ENCODE assay signal across 13 cellular contexts in genomic region chr19:46480409-46480808, GRCh38. TPM values are rescaled to one million over a fixed set of nuclear protein-coding genes. Genes with fewer than 3 reads are reported as not detected.
A peak's percentile ranks its signal among the peaks of the same experiment; 100 is the strongest.
DNase-seq lines count a peak whose midpoint lies in the region; ATAC-seq and TF ChIP-seq lines count a peak whose summit lies in the region.
"Had no signal": no experiment of that assay in that cellular context is flagged by ENCODE, and none has a peak within 500 bp of the region (broad histone marks: within the 10 kb centered on the region; RNA-seq: fewer than 3 reads in every experiment).

No MANE protein-coding gene starts in this region.

- peaks cover 4% of the 10 kb centered on the region for H3K4me1 Mint-ChIP-seq in activated T-helper 17 cell treated with anti-CD3 and anti-CD28 coated beads, Interleukin-2, amount 50 U/mL, for 72 hours

- no peaks in the 10 kb centered on the region for H3K27me3 ChIP-seq in neuron (ENCODE audit: insufficient read depth, low read length)

- peaks cover 8% of the 10 kb centered on the region for H3K27me3 Mint-ChIP-seq in activated T-helper 17 cell treated with anti-CD3 and anti-CD28 coated beads, Interleukin-2, amount 50 U/mL, for 72 hours

- no peak overlapping the region for H3K27ac Mint-ChIP-seq in activated T-helper 17 cell treated with anti-CD3 and anti-CD28 coated beads, Interleukin-2, amount 50 U/mL, for 72 hours

- no peaks in the 10 kb centered on the region for H3K36me3 Mint-ChIP-seq in activated T-helper 17 cell treated with anti-CD3 and anti-CD28 coated beads, Interleukin-2, amount 50 U/mL, for 72 hours (ENCODE audit: low read depth)

- H3K9me3 Mint-ChIP-seq in activated T-helper 17 cell treated with anti-CD3 and anti-CD28 coated beads, Interleukin-2, amount 50 U/mL, for 72 hours = no peaks in the 10 kb centered on the region

- H3K4me1 ChIP-seq in neuron (ENCODE audit: insufficient read depth, low read length) = peaks cover 36% of the 10 kb centered on the region

- H3K36me3 ChIP-seq in neuron (ENCODE audit: insufficient read depth, low read length) = no peaks in the 10 kb centered on the region

- H3K9me3 ChIP-seq in neuron (ENCODE audit: low read length) = no peaks in the 10 kb centered on the region

- peak overlapping the region; percentile 68 for H2AFZ ChIP-seq in neuron (ENCODE audit: low read depth, low read length)

- ATAC-seq in HG03025 (IDR thresholded peaks at IDR 0.05; ENCODE audit: low FRiP score, unreplicated experiment) (no peak), GM19351 (IDR thresholded peaks at IDR 0.05; ENCODE audit: unreplicated experiment) (no peak)
- ATAC-seq in activated T-helper 17 cell treated with anti-CD3 and anti-CD28 coated beads, Interleukin-2, amount 50 U/mL, for 72 hours (replicated peaks) = no peak
- ATAC-seq: left colon had no signal

- peak; percentile 89 for DNase-seq in DMS 273 (lab: John Stamatoyannopoulos, UW; ENCODE audit: unreplicated experiment)
- peak; percentile 49 for DNase-seq in RPMI7951 (ENCODE audit: low read depth)
- DNase-seq in fibroblast of pulmonary artery (ENCODE audit: low read depth) = peak; percentile 80
- no peak for DNase-seq in ecto neural progenitor cell (ENCODE audit: low spot score)
- DNase-seq: dermis blood vessel endothelial cell, left colon, NCI-H1436 had no signal

- H3K4me3 Mint-ChIP-seq in activated T-helper 17 cell treated with anti-CD3 and anti-CD28 coated beads, Interleukin-2, amount 50 U/mL, for 72 hours = no peak overlapping the region

- H3K4me3 ChIP-seq in fibroblast of pulmonary artery (replicated peaks; ENCODE audit: low read depth, low read length) (no peak overlapping the region), neuron (ENCODE audit: low read length) (no peak overlapping the region)

- no peak for TF ChIP-seq CTCF in fibroblast of pulmonary artery (IDR thresholded peaks at IDR 0.05; ENCODE audit: low read length, missing control alignments)

RNA-seq across cellular contexts. Expression of gene PNMA8A, which starts 9.0 kb away (rescaled TPM):
- total RNA-seq in RPMI7951 (2014; rRNA removed; shearing (Covaris generic)) = 0.20 TPM in 1 of 2 replicates, not detected in the other
- not detected for total RNA-seq in activated T-helper 17 cell treated with anti-CD3 and anti-CD28 coated beads, Interleukin-2, amount 50 U/mL, for 72 hours
- total RNA-seq: T-helper 1 cell treated with Interleukin-12 subunit alpha and Interleukin-12 subunit beta and Interleukin-4 antibody, amounts not matched to agents 30 ng/mL and 1 ng/mL, for 36 hours had no signal

RNA-seq across cellular contexts. Expression of gene PNMA8B, which starts 15.3 kb away (rescaled TPM):
- not detected in 2 replicates for total RNA-seq in RPMI7951 (2014; rRNA removed; shearing (Covaris generic))
- total RNA-seq in activated T-helper 17 cell treated with anti-CD3 and anti-CD28 coated beads, Interleukin-2, amount 50 U/mL, for 72 hours = under 1 TPM in 1 of 2 donors, not detected in 1; 0.08 TPM
- total RNA-seq: T-helper 1 cell treated with Interleukin-12 subunit alpha and Interleukin-12 subunit beta and Interleukin-4 antibody, amounts not matched to agents 30 ng/mL and 1 ng/mL, for 36 hours had no signal

RNA-seq across cellular contexts. Expression of gene PNMA8C, which starts 51.7 kb away (rescaled TPM):
- total RNA-seq in RPMI7951 (2014; rRNA removed; shearing (Covaris generic)) = not detected in 2 replicates
- not detected for total RNA-seq in activated T-helper 17 cell treated with anti-CD3 and anti-CD28 coated beads, Interleukin-2, amount 50 U/mL, for 72 hours
- total RNA-seq: dermis blood vessel endothelial cell; subcutaneous adipose tissue; T-helper 1 cell treated with Interleukin-12 subunit alpha and Interleukin-12 subunit beta and Interleukin-4 antibody, amounts not matched to agents 30 ng/mL and 1 ng/mL, for 36 hours had no signal
